In the genomic region with DNA sequence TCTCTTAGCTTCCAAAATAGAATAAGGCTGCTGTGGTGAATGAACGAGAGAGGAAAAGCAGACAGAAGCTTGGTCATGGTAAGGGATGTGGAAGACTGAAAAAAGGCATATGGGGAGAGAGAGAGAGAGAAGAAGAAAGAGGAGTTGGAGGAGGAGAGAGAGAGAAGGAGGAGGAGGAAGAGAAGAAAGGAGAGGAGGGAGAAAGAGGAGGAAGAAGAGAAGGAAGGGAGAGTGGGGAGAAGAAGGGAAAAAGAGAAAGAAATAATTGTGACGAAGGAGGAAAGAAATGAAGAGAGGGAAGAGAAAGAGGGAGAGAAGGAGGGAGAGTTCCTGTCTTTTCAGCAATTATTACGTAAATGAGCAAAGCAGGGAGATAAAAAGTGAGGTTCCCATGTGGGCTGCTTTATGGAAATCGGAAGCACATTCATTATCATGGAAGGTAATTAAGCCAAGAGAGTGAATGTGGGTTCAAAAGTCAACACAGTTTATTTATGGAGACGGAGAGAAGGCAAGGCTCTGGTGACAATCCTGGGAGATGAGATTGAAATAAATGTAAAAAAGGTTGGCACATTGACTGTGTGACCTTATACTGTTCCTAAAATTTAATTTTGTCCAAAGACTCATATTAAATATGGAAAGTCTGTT, we compare ENCODE assay signal across 27 cellular contexts.
"Had no signal": no experiment of that assay in that cellular context is flagged by ENCODE, and none has a peak within 500 bp of the region (broad histone marks: within the 10 kb centered on the region; RNA-seq: fewer than 3 reads in every experiment).

No MANE protein-coding gene starts in this region.

- H3K4me1 Mint-ChIP-seq: nephron; stimulated activated effector memory CD8-positive, alpha-beta T cell treated with anti-CD3 and anti-CD28 coated beads, Interleukin-12 subunit alpha, Interleukin-12 subunit beta, amount 100 ng/mL, for 72 hours had no signal

- H3K27me3 ChIP-seq: neural progenitor cell, right atrium auricular region, thyroid gland had no signal

- H3K9me3 ChIP-seq: esophagus squamous epithelium, heart right ventricle, prostate gland, right atrium auricular region, stomach, thyroid gland had no signal

- H3K9me3 Mint-ChIP-seq: effector memory CD8-positive, alpha-beta T cell; naive thymus-derived CD4-positive, alpha-beta T cell; nephron; neural progenitor cell; stimulated activated effector memory CD8-positive, alpha-beta T cell treated with anti-CD3 and anti-CD28 coated beads, Interleukin-12 subunit alpha, Interleukin-12 subunit beta, amount 100 ng/mL, for 72 hours had no signal

- ATAC-seq: effector memory CD8-positive, alpha-beta T cell; heart right ventricle; left lobe of liver; naive thymus-derived CD4-positive, alpha-beta T cell; sciatic nerve; stimulated activated effector memory CD8-positive, alpha-beta T cell treated with anti-CD3 and anti-CD28 coated beads, Interleukin-12 subunit alpha, Interleukin-12 subunit beta, amount 100 ng/mL, for 72 hours had no signal

- H3K4me3 ChIP-seq: esophagus squamous epithelium, heart right ventricle, lung, neural progenitor cell, prostate gland, right atrium auricular region, stomach, thyroid gland had no signal

- H3K9ac ChIP-seq: neural progenitor cell, parathyroid adenoma had no signal

- H3K79me2 ChIP-seq: parathyroid adenoma had no signal

- H3K4me2 ChIP-seq: neural progenitor cell had no signal

- H3K4me1 ChIP-seq: esophagus squamous epithelium, heart right ventricle, parathyroid adenoma, prostate gland, right atrium auricular region, stomach, thyroid gland had no signal

- H3K36me3 ChIP-seq: esophagus squamous epithelium, heart right ventricle, neural progenitor cell, prostate gland, right atrium auricular region, stomach, thyroid gland had no signal

- H3K27ac ChIP-seq: esophagus squamous epithelium, heart right ventricle, neural progenitor cell, parathyroid adenoma, prostate gland, right atrium auricular region, stomach, thyroid gland had no signal

- H3K4me3 Mint-ChIP-seq: effector memory CD8-positive, alpha-beta T cell; memory B cell; naive thymus-derived CD4-positive, alpha-beta T cell; nephron; neural progenitor cell; stimulated activated effector memory CD8-positive, alpha-beta T cell treated with anti-CD3 and anti-CD28 coated beads, Interleukin-12 subunit alpha, Interleukin-12 subunit beta, amount 100 ng/mL, for 72 hours; type B pancreatic cell had no signal

- H3K36me3 Mint-ChIP-seq: memory B cell; neural progenitor cell; stimulated activated effector memory CD8-positive, alpha-beta T cell treated with anti-CD3 and anti-CD28 coated beads, Interleukin-12 subunit alpha, Interleukin-12 subunit beta, amount 100 ng/mL, for 72 hours; type B pancreatic cell had no signal

- H2AFZ ChIP-seq: neural progenitor cell, parathyroid adenoma had no signal

- H3K27ac Mint-ChIP-seq: effector memory CD8-positive, alpha-beta T cell; memory B cell; naive thymus-derived CD4-positive, alpha-beta T cell; nephron; neural progenitor cell; stimulated activated effector memory CD8-positive, alpha-beta T cell treated with anti-CD3 and anti-CD28 coated beads, Interleukin-12 subunit alpha, Interleukin-12 subunit beta, amount 100 ng/mL, for 72 hours; type B pancreatic cell had no signal

- DNase-seq: cortex of kidney; effector memory CD8-positive, alpha-beta T cell; erythroblast; esophagus squamous epithelium; foreskin melanocyte; glutamatergic neuron; heart right ventricle; hypothalamus; naive thymus-derived CD4-positive, alpha-beta T cell; stimulated activated CD4-positive, alpha-beta T cell treated with anti-CD3 and anti-CD28 coated beads, Interleukin-2, amount 100 ng/mL, for 24 hours; stimulated activated CD4-positive, alpha-beta T cell treated with anti-CD3 and anti-CD28 coated beads, Interleukin-4, amount 100 ng/mL, for 24 hours; stimulated activated naive CD4-positive, alpha-beta T cell treated with Interleukin-2 at 50 U/mL for 16 hours; stomach; thyroid gland had no signal

- FAIRE-seq: endometrium, keratinocyte had no signal
